Comparison of ENCODE assay signal across 10 cellular contexts in the genomic region with DNA sequence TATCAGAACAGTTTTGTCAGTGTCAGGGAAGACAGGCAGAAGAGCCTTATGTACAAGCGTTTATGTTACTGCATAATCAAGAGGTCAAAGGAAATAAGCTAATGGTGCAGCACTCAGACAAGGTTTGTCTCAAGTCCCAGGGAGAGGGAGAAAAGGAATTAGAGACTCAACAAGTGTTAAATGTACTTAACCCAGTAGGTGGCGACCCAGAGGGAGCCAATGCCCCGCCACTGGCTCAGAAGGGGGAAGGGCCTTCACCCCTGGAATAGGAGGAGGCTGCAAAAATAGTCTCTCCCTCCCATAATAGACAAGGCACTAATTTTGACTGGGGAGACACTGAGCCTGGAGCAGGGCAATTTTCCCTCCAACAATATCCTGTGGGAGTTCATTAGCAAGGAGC. TPM values are rescaled to one million over a fixed set of nuclear protein-coding genes. Genes with fewer than 3 reads are reported as not detected.
DNase-seq lines count a peak whose midpoint lies in the region; ATAC-seq lines count a peak whose summit lies in the region.
"Had no signal": no experiment of that assay in that cellular context is flagged by ENCODE, and none has a peak within 500 bp of the region (broad histone marks: within the 10 kb centered on the region; RNA-seq: fewer than 3 reads in every experiment).

No MANE protein-coding gene starts in this region.

- peaks cover 0 to 1% of the 10 kb centered on the region in 2 donors for H3K4me1 ChIP-seq in neuronal stem cell (ENCODE audit: control insufficient read depth in 2 of 2, insufficient read depth in 1 of 2, low read depth in 1 of 2, low read length in 2 of 2)

- H3K14ac ChIP-seq in neuronal stem cell (ENCODE audit: low read length), result no peak overlapping the region

- no peak overlapping the region for H2BK12ac ChIP-seq in neuronal stem cell (ENCODE audit: low read length)

- H3K18ac ChIP-seq in neuronal stem cell (ENCODE audit: low read length), result no peak overlapping the region

- H3K4me3 Mint-ChIP-seq in memory B cell, result no peak overlapping the region
- H3K4me3 Mint-ChIP-seq: natural killer cell had no signal

- H3K27me3 ChIP-seq in neuronal stem cell (ENCODE audit: control insufficient read depth in 3 of 3, insufficient read depth in 3 of 3, low read depth in 1 of 3, low read length in 3 of 3), result peaks cover 0 to 15% (median 0%) of the 10 kb centered on the region in 3 experiments

- no peak overlapping the region for H2AFZ ChIP-seq in neuronal stem cell (ENCODE audit: low read length)

- H3K4ac ChIP-seq in neuronal stem cell (ENCODE audit: low read length), result no peak overlapping the region

- H2BK5ac ChIP-seq in neuronal stem cell (ENCODE audit: low read length), result no peak overlapping the region

- no peak overlapping the region for H4K8ac ChIP-seq in neuronal stem cell (ENCODE audit: low read depth, low read length)

- H2BK120ac ChIP-seq in neuronal stem cell (ENCODE audit: low read depth, low read length), result no peak overlapping the region

- DNase-seq in GM03348 (ENCODE audit: low spot score), result peak; percentile 19
- DNase-seq in SKM-1 (lab: John Stamatoyannopoulos, UW; ENCODE audit: unreplicated experiment), result peak; percentile 14
- no peak for DNase-seq in memory B cell (ENCODE audit: low spot score in 2 of 2)
- no peak for DNase-seq in COLO668 (lab: John Stamatoyannopoulos, UW; ENCODE audit: unreplicated experiment)
- DNase-seq in T-helper 2 cell, result no peak
- DNase-seq in neuronal stem cell (ENCODE audit: low spot score), result no peak
- no peak for DNase-seq in SHP77 (lab: John Stamatoyannopoulos, UW)
- DNase-seq: natural killer cell, NCI-H1694 had no signal

- H3K23ac ChIP-seq in neuronal stem cell (ENCODE audit: low read depth, low read length, poor library complexity), result no peak overlapping the region

- H3K4me2 ChIP-seq in neuronal stem cell (ENCODE audit: insufficient read depth, low read length, poor library complexity, severe bottlenecking), result no peak overlapping the region

- H3K36me3 Mint-ChIP-seq in memory B cell, result no peaks in the 10 kb centered on the region
- H3K36me3 Mint-ChIP-seq: natural killer cell had no signal

- H2AK5ac ChIP-seq in neuronal stem cell (ENCODE audit: low read depth, low read length), result no peak overlapping the region

- H3K9me3 Mint-ChIP-seq in memory B cell, result no peaks in the 10 kb centered on the region
- H3K9me3 Mint-ChIP-seq: natural killer cell had no signal

- peak; percentile 41 for ATAC-seq in HG02642 (IDR thresholded peaks at IDR 0.05; ENCODE audit: poor library complexity, unreplicated experiment)
- peak; percentile 52 for ATAC-seq in memory B cell (ENCODE audit: low read depth)
- ATAC-seq: natural killer cell had no signal

- H3K79me1 ChIP-seq in neuronal stem cell (ENCODE audit: low read depth, low read length), result no peaks in the 10 kb centered on the region

- H4K91ac ChIP-seq in neuronal stem cell (ENCODE audit: low read depth, low read length, poor library complexity), result no peak overlapping the region

- H3K9me3 ChIP-seq in neuronal stem cell (replicated peaks in 1 of 2; ENCODE audit: control insufficient read depth in 2 of 2, insufficient read depth in 1 of 2, low read depth in 1 of 2, low read length in 2 of 2), result no peaks in the 10 kb centered on the region

- H3K27ac ChIP-seq in neuronal stem cell (replicated peaks; ENCODE audit: low read length), result no peak overlapping the region

- peaks cover 9% of the 10 kb centered on the region for H3K27me3 Mint-ChIP-seq in memory B cell

- no peaks in the 10 kb centered on the region for H3K4me1 Mint-ChIP-seq in memory B cell
- H3K4me1 Mint-ChIP-seq: natural killer cell had no signal

- no peak overlapping the region for H3K9ac ChIP-seq in neuronal stem cell (ENCODE audit: low read depth, low read length, poor library complexity)

- H3K36me3 ChIP-seq in neuronal stem cell (replicated peaks in 1 of 2; ENCODE audit: control insufficient read depth in 2 of 2, insufficient read depth in 2 of 2, low read length in 2 of 2), result no peaks in the 10 kb centered on the region

- no peak overlapping the region for H3K4me3 ChIP-seq in neuronal stem cell (ENCODE audit: low read length in 2 of 2)

- H3K27ac Mint-ChIP-seq in memory B cell, result no peak overlapping the region
- H3K27ac Mint-ChIP-seq: natural killer cell had no signal

- H2BK15ac ChIP-seq in neuronal stem cell (ENCODE audit: low read length), result no peak overlapping the region

- WGBS in neuronal stem cell (ENCODE audit: extremely low coverage in 2 of 2, insufficient read length in 2 of 2, insufficient replicate concordance in 1 of 2), 2 donors, result no CpG with 5 or more reads among the region's 3 CpGs

RNA-seq across cellular contexts. Expression of gene PAPSS1, which starts 14.1 kb away (rescaled TPM):
- polyA plus RNA-seq in neuronal stem cell (2013, experiment 1 of 2), result 88.5 TPM
- 92.1 TPM for polyA plus RNA-seq in neuronal stem cell (2013, experiment 2 of 2)

Comparison
In these comparisons a context has a peak if more than half of its experiments do, and no peak if none do; other contexts are left out.
1. DNase-seq: peak in GM03348 (single experiment) and SKM-1 (single experiment); none in memory B cell (0 of 2), COLO668 (single experiment), T-helper 2 cell (0 of 5), neuronal stem cell (single experiment) and SHP77 (0 of 2).